ENCODE assay signal across 24 cellular contexts in the genomic region with DNA sequence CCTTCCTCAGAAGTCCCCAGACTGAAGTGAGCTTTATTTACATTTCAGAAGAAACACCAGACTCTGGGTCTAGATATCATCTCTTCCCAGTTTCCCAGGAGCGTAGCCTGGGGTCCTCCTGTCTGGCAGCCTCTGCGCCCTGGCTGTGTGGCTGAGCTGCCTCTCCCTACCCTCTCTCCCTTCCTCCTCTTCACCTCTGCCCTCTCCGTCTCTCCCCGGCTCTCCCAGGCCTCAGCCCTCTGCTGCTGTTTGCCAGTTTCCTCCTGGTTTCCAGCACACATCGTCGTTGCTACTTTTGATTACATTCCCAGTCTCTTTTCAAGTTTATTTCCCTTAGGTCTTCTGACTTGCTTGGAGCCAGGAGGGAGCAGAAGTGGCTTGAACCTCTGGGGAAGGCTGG.
"Had no signal": no experiment of that assay in that cellular context is flagged by ENCODE, and none has a peak within 500 bp of the region (broad histone marks: within the 10 kb centered on the region; RNA-seq: fewer than 3 reads in every experiment).

No MANE protein-coding gene starts in this region.

- DNase-seq: effector memory CD8-positive, alpha-beta T cell; glutamatergic neuron; immature natural killer cell; kidney; left cardiac atrium; left ventricle myocardium inferior; mesenchymal stem cell; naive thymus-derived CD4-positive, alpha-beta T cell; occipital lobe; pancreas; right cardiac atrium; small intestine; stimulated activated CD4-positive, alpha-beta T cell treated with anti-CD3 and anti-CD28 coated beads, Interleukin-2, amount 100 ng/mL, for 48 hours; tibial artery; upper lobe of left lung; uterus had no signal

- H3K27me3 ChIP-seq: upper lobe of left lung, uterus had no signal

- H3K36me3 ChIP-seq: esophagus muscularis mucosa, gastroesophageal sphincter, left ventricle myocardium inferior, pancreas, tibial artery, upper lobe of left lung, uterus had no signal

- H3K9me3 Mint-ChIP-seq: dendritic cell treated with granulocyte-macrophage colony-stimulating factor and Interleukin-4, amounts not matched to agents 40 ng/mL and 50 ng/mL, for 4 days; effector memory CD8-positive, alpha-beta T cell; immature natural killer cell; naive thymus-derived CD4-positive, alpha-beta T cell; stimulated activated naive CD8-positive, alpha-beta T cell treated with anti-CD3 and anti-CD28 coated beads, Interleukin-15, Interleukin-2, amounts not matched to agents 100 ng/mL and 50 ng/mL, for 24 hours had no signal

- H3K9me3 ChIP-seq: esophagus muscularis mucosa, gastroesophageal sphincter, left ventricle myocardium inferior, pancreas, tibial artery, upper lobe of left lung, uterus had no signal

- H3K36me3 Mint-ChIP-seq: immature natural killer cell; naive thymus-derived CD4-positive, alpha-beta T cell had no signal

- H3K4me1 ChIP-seq: esophagus muscularis mucosa, gastroesophageal sphincter, left ventricle myocardium inferior, pancreas, tibial artery, upper lobe of left lung, uterus had no signal

- H3K27ac Mint-ChIP-seq: dendritic cell treated with granulocyte-macrophage colony-stimulating factor and Interleukin-4, amounts not matched to agents 40 ng/mL and 50 ng/mL, for 4 days; effector memory CD8-positive, alpha-beta T cell; progenitor cell of endocrine pancreas; stimulated activated naive CD8-positive, alpha-beta T cell treated with anti-CD3 and anti-CD28 coated beads, Interleukin-15, Interleukin-2, amounts not matched to agents 100 ng/mL and 50 ng/mL, for 24 hours had no signal

- FAIRE-seq: colon, kidney, pancreas, small intestine had no signal

- H3K4me3 ChIP-seq: esophagus muscularis mucosa, gastroesophageal sphincter, left ventricle myocardium inferior, lung, pancreas, tibial artery, upper lobe of left lung, uterus had no signal

- H3K27ac ChIP-seq: epithelial cell of prostate, esophagus muscularis mucosa, gastroesophageal sphincter, left ventricle myocardium inferior, pancreas, tibial artery, upper lobe of left lung, uterus had no signal

- ATAC-seq: effector memory CD8-positive, alpha-beta T cell; gastroesophageal sphincter; left cardiac atrium; naive thymus-derived CD4-positive, alpha-beta T cell; pancreas; right cardiac atrium had no signal

- H3K4me3 Mint-ChIP-seq: dendritic cell treated with granulocyte-macrophage colony-stimulating factor and Interleukin-4, amounts not matched to agents 40 ng/mL and 50 ng/mL, for 4 days; effector memory CD8-positive, alpha-beta T cell; naive thymus-derived CD4-positive, alpha-beta T cell; stimulated activated naive CD8-positive, alpha-beta T cell treated with anti-CD3 and anti-CD28 coated beads, Interleukin-15, Interleukin-2, amounts not matched to agents 100 ng/mL and 50 ng/mL, for 24 hours had no signal
